ENCODE assay signal across 13 cellular contexts in the genomic region with DNA sequence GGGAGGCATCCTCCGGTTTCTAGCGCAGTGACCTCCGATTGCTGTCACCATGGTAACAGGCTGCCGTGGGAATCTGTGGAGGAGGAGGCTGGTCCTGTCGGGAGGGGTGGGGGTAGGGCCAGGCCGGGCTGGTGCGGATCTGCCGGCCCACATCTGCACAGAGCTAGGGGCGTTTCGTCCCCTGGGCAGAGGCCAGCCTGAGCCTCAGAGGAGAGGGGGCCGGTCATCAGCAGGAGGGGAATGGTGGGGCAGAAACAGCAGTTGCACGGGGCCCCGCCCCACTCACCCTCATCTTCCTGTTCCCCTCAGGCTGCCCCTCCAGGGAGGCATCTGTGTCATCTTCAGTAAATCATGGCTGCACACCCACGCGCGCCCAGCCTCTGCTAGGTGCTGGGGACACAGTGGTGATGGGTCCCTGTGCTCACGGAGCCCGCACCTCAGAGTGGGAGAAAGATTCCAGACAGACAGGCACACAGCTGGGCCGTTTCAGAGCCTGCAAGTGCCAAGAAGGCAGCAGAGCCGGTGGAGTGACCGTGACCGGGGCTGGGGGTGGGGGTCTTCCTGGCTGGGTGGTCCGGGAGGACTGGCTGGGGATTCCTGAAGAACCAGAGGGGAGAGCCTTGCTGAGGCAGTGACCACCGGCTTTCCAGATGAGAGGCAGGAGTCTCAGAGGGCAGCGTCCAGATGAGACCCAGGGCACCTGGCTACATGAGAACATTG.
DNase-seq lines count a peak whose midpoint lies in the region; ATAC-seq and TF ChIP-seq lines count a peak whose summit lies in the region.
"Had no signal": no experiment of that assay in that cellular context is flagged by ENCODE, and none has a peak within 500 bp of the region (broad histone marks: within the 10 kb centered on the region; RNA-seq: fewer than 3 reads in every experiment).

No MANE protein-coding gene starts in this region.

- no peaks in the 10 kb centered on the region for H3K36me3 ChIP-seq in neuron (ENCODE audit: insufficient read depth, low read length)
- no peaks in the 10 kb centered on the region for H3K36me3 ChIP-seq in heart left ventricle
- H3K36me3 ChIP-seq: thyroid gland had no signal

- H3K4me1 ChIP-seq in neuron (ENCODE audit: insufficient read depth, low read length) (peaks cover 28% of the 10 kb centered on the region), heart left ventricle (peaks cover 0 to 13% (median 0%) of the 10 kb centered on the region in 12 donors)

- H3K9me3 ChIP-seq in neuron (ENCODE audit: low read length): no peaks in the 10 kb centered on the region
- no peaks in the 10 kb centered on the region for H3K9me3 ChIP-seq in heart left ventricle
- H3K9me3 ChIP-seq: thyroid gland had no signal

- ATAC-seq in Right ventricle myocardium inferior (no peak), Right ventricle myocardium superior (ENCODE audit: poor library complexity) (no peak), GM21619 (IDR thresholded peaks at IDR 0.05; ENCODE audit: unreplicated experiment) (no peak), GM21367 (IDR thresholded peaks at IDR 0.05; ENCODE audit: unreplicated experiment) (no peak), heart left ventricle (no peak)
- ATAC-seq: PC-3 had no signal

- H3K27me3 ChIP-seq in neuron (ENCODE audit: insufficient read depth, low read length) (no peaks in the 10 kb centered on the region), heart left ventricle (peaks cover 22 to 87% (median 49%) of the 10 kb centered on the region in 9 donors)
- H3K27me3 ChIP-seq: thyroid gland had no signal

- TF ChIP-seq POLR2A in heart left ventricle (IDR thresholded peaks at IDR 0.05): no peak

- DNase-seq in Right ventricle myocardium inferior (ENCODE audit: missing footprints) (peak; percentile 68), Right ventricle myocardium superior (no peak), OCI-M2 (lab: John Stamatoyannopoulos, UW; ENCODE audit: unreplicated experiment) (no peak), heart left ventricle (no peak)
- DNase-seq: activated CD4-positive, CD25-positive, alpha-beta regulatory T cell; CD4-positive, alpha-beta memory T cell; MM.1S; PC-3 had no signal

- H2AFZ ChIP-seq in neuron (ENCODE audit: low read depth, low read length): peak overlapping the region; percentile 47

- H3K4me3 ChIP-seq in neuron (ENCODE audit: low read length) (no peak overlapping the region), heart left ventricle (no peak overlapping the region)
- H3K4me3 ChIP-seq: thyroid gland had no signal

- no peak for TF ChIP-seq CTCF in heart left ventricle (IDR thresholded peaks at IDR 0.05)

- H3K27ac ChIP-seq in angular gyrus (ENCODE audit: low read depth, low read length) (peak overlapping the region; percentile 59), heart left ventricle (no peak overlapping the region)

- 9 to 16% (median 13%) methylated on average over 21 to 25 of the region's 25 CpGs for WGBS in heart left ventricle, 4 donors

- intact Hi-C loops in Right ventricle myocardium inferior (cut with DNase I) (no loop called here), Right ventricle myocardium superior (cut with DNase I) (no loop called here), heart left ventricle (cut with DNase I) (no loop called here)
